1 cellular context compared by ENCODE assay signal in genomic region chr5:73234156-73234555, GRCh38.
TF ChIP-seq lines count a peak whose summit lies in the region.

No MANE protein-coding gene starts in this region.

TF ChIP-seq in WTC11, 78 proteins besides CTCF, POLR2A, EP300 and RAD21 (continued from another document):
- no peak for TF ChIP-seq ATF2 (CRISPR knock-in tag; IDR thresholded peaks at IDR 0.05; ENCODE audit: borderline replicate concordance, low read depth)
- no peak for TF ChIP-seq HMGXB4 (CRISPR knock-in tag; IDR thresholded peaks at IDR 0.05)
- TF ChIP-seq SOX15 (CRISPR knock-in tag; IDR thresholded peaks at IDR 0.05): no peak
- TF ChIP-seq RELA (CRISPR knock-in tag; IDR thresholded peaks at IDR 0.05; ENCODE audit: borderline replicate concordance): no peak
- no peak for TF ChIP-seq MYBL2 (CRISPR knock-in tag; IDR thresholded peaks at IDR 0.05)
- no peak for TF ChIP-seq E2F4 (CRISPR knock-in tag; IDR thresholded peaks at IDR 0.05; ENCODE audit: borderline replicate concordance, low read depth)
- no peak for TF ChIP-seq SMAD4 (CRISPR knock-in tag; IDR thresholded peaks at IDR 0.05)
- no peak for TF ChIP-seq ARID4B (CRISPR knock-in tag; IDR thresholded peaks at IDR 0.05; ENCODE audit: borderline replicate concordance)
